In the genomic region with DNA sequence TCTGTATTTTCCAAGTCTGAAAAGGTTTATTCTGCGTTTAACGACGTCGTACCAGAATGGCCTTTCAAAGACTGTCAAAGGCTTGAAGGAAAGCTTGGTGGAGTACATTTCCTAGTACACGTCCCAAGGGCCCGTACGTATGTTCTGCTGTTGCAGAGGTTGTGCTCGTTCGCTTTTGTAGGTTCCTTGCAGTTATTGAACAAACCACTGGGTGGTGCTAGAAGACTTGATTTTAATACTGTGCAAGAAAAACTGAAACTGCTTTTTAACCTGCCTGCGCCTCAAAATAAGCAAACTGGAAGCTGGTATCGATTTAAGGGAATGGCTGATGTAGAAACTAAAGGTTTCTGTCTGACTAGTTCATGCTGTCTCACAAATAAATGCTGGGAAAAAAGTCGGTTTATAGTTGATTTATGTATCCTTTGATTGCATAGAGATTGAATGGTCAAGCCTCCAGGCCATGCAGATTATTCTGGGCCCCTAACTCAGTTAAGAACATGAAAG, we compare ENCODE assay signal across 8 cellular contexts. TPM values are rescaled to one million over a fixed set of nuclear protein-coding genes. Genes with fewer than 3 reads are reported as not detected.
DNase-seq lines count a peak whose midpoint lies in the region; ATAC-seq and TF ChIP-seq lines count a peak whose summit lies in the region.

No MANE protein-coding gene starts in this region.

- no peak overlapping the region for H3K4me3 ChIP-seq in left ventricle myocardium inferior
- no peak overlapping the region for H3K4me3 ChIP-seq in retinal pigment epithelial cell (ENCODE audit: low read length)

- peak; percentile 47 for ATAC-seq in GM21825 (IDR thresholded peaks at IDR 0.05; ENCODE audit: unreplicated experiment)

- no peaks in the 10 kb centered on the region for H3K27me3 ChIP-seq in left ventricle myocardium inferior (ENCODE audit: low read depth)

- intact Hi-C loops in left ventricle myocardium inferior (cut with micrococcal nuclease), result loop anchor here (5.0 kb wide), 2 partner anchors 198 to 218 kb away; no protein-coding TSS in a partner anchor

- H3K9me3 ChIP-seq in left ventricle myocardium inferior (replicated peaks), result no peaks in the 10 kb centered on the region

- H3K36me3 ChIP-seq in left ventricle myocardium inferior, result peaks cover 8% of the 10 kb centered on the region

- no peak overlapping the region for H3K27ac ChIP-seq in left ventricle myocardium inferior (replicated peaks)

- peak; percentile 87 for DNase-seq in DMS153 treated with DMSO at 0.1 percent for 48 hours (lab: John Stamatoyannopoulos, UW; ENCODE audit: unreplicated experiment)
- peak; percentile 55 to 84 (median 77) for DNase-seq in NCI-H1417 (lab: John Stamatoyannopoulos, UW)
- peak; percentile 64 for DNase-seq in T follicular helper cell (ENCODE audit: low read depth)
- DNase-seq in anterior cingulate cortex (lab: John Stamatoyannopoulos, UW), result peak in 38 of 58 donors; percentile 11 to 83 (median 42)
- DNase-seq in left ventricle myocardium inferior, result no peak
- no peak for DNase-seq in retinal pigment epithelial cell (ENCODE audit: low read depth)
- no peak for DNase-seq in cortex of kidney (lab: John Stamatoyannopoulos, UW)

- H3K4me1 ChIP-seq in left ventricle myocardium inferior, result peaks cover 57% of the 10 kb centered on the region

- TF ChIP-seq CTCF in left ventricle myocardium inferior (IDR thresholded peaks at IDR 0.05; ENCODE audit: borderline replicate concordance) (peak; percentile 90), retinal pigment epithelial cell (conservative IDR thresholded peaks at IDR 0.05; ENCODE audit: low read depth, low read length) (peak; percentile 73)

RNA-seq across cellular contexts. Expression of a gene that starts 54.6 kb away (rescaled TPM):
- total RNA-seq in left ventricle myocardium inferior, result 66.7 TPM

Comparison
In these comparisons a context has a peak if more than half of its experiments do, and no peak if none do; other contexts are left out.
1. DNase-seq: peak in DMS153 treated with DMSO at 0.1 percent for 48 hours (single experiment), NCI-H1417 (3 of 3), T follicular helper cell (single experiment) and anterior cingulate cortex (38 of 58); none in left ventricle myocardium inferior (single experiment), retinal pigment epithelial cell (single experiment) and cortex of kidney (single experiment).